ENCODE assay signal across 27 cellular contexts in genomic region chr7:156062286-156062685, GRCh38.
"Had no signal": no experiment of that assay in that cellular context is flagged by ENCODE, and none has a peak within 500 bp of the region (broad histone marks: within the 10 kb centered on the region; RNA-seq: fewer than 3 reads in every experiment).

No MANE protein-coding gene starts in this region.

- H3K4me1 ChIP-seq: colonic mucosa, esophagus squamous epithelium, gastrocnemius medialis, heart right ventricle, left lung had no signal

- ATAC-seq: effector memory CD8-positive, alpha-beta T cell; esophagus mucosa; gastrocnemius medialis; heart right ventricle; left cardiac atrium; left lung; left ventricle myocardium superior; mucosa of descending colon had no signal

- H3K27ac ChIP-seq: colonic mucosa, epithelial cell of prostate, esophagus squamous epithelium, gastrocnemius medialis, heart right ventricle, left lung had no signal

- H3K4me1 Mint-ChIP-seq: endodermal cell had no signal

- H3K36me3 ChIP-seq: colonic mucosa, esophagus squamous epithelium, gastrocnemius medialis, heart right ventricle, left lung had no signal

- DNase-seq: colonic mucosa; cortex of kidney; effector CD8-positive, alpha-beta T cell; effector memory CD8-positive, alpha-beta T cell; endodermal cell; erythroblast; esophagus squamous epithelium; foreskin fibroblast; foreskin melanocyte; gastrocnemius medialis; glutamatergic neuron; head of caudate nucleus; heart right ventricle; hippocampal formation; left cardiac atrium; left lung; left ventricle myocardium superior; mammary epithelial cell; mesendoderm; mucosa of descending colon; naive B cell had no signal

- H3K27ac Mint-ChIP-seq: dendritic cell treated with granulocyte-macrophage colony-stimulating factor and Interleukin-4, amounts not matched to agents 40 ng/mL and 50 ng/mL, for 4 days; endodermal cell; memory B cell; mesothelial cell of epicardium; naive B cell had no signal

- H3K27me3 Mint-ChIP-seq: dendritic cell treated with granulocyte-macrophage colony-stimulating factor and Interleukin-4, amounts not matched to agents 40 ng/mL and 50 ng/mL, for 4 days had no signal

- H3K4me3 ChIP-seq: colonic mucosa, esophagus squamous epithelium, gastrocnemius medialis, heart right ventricle, left lung, lung, mucosa of descending colon had no signal

- H3K4me3 Mint-ChIP-seq: dendritic cell treated with granulocyte-macrophage colony-stimulating factor and Interleukin-4, amounts not matched to agents 40 ng/mL and 50 ng/mL, for 4 days; effector memory CD8-positive, alpha-beta T cell; endodermal cell; memory B cell; mesothelial cell of epicardium had no signal

- H3K9me3 ChIP-seq: colonic mucosa, esophagus squamous epithelium, gastrocnemius medialis, mucosa of descending colon had no signal

- H3K27me3 ChIP-seq: colonic mucosa, esophagus squamous epithelium, gastrocnemius medialis, left lung had no signal

- H3K36me3 Mint-ChIP-seq: memory B cell, mesothelial cell of epicardium, naive B cell had no signal
